ENCODE assay signal across 15 cellular contexts in genomic region chr7:32143271-32143670, GRCh38.
DNase-seq lines count a peak whose midpoint lies in the region; ATAC-seq and TF ChIP-seq lines count a peak whose summit lies in the region.
"Had no signal": no experiment of that assay in that cellular context is flagged by ENCODE, and none has a peak within 500 bp of the region (broad histone marks: within the 10 kb centered on the region; RNA-seq: fewer than 3 reads in every experiment).

No MANE protein-coding gene starts in this region.

- peak; percentile 3 for DNase-seq in AG08395 (ENCODE audit: low spot score)
- DNase-seq in M059J (ENCODE audit: low read depth), result peak; percentile 44
- DNase-seq in brain microvascular endothelial cell, result peak; percentile 57
- no peak for DNase-seq in trophoblast cell
- DNase-seq in stimulated activated CD4-positive, alpha-beta T cell treated with anti-CD3 and anti-CD28 coated beads, Interleukin-4, amount 100 ng/mL, for 24 hours, result no peak
- no peak for DNase-seq in NK-92 (lab: John Stamatoyannopoulos, UW; ENCODE audit: unreplicated experiment)
- DNase-seq: DMS 273 treated with DMSO at 0.1 percent for 48 hours; H9; NCI-H187; NCI-H526 treated with DMSO at 0.1 percent for 48 hours; NK-92 treated with Interleukin-12 subunit alpha and Interleukin-12 subunit beta, amount 100 ng/mL, for 24 hours; OCI-M1; SJCRH30 had no signal

- H2BK12ac ChIP-seq in trophoblast cell (ENCODE audit: low read length), result no peak overlapping the region

- peak overlapping the region; percentile 71 for H3K27ac ChIP-seq in brain microvascular endothelial cell
- H3K27ac ChIP-seq in trophoblast cell (ENCODE audit: low read depth, low read length), result no peak overlapping the region
- H3K27ac ChIP-seq: SJCRH30 had no signal

- no peaks in the 10 kb centered on the region for H3K79me2 ChIP-seq in trophoblast cell (ENCODE audit: control insufficient read depth, insufficient read depth, low read length, poor library complexity)

- no peak overlapping the region for H4K12ac ChIP-seq in trophoblast cell (ENCODE audit: low read depth, low read length)

- no peak overlapping the region for H3K4ac ChIP-seq in trophoblast cell (ENCODE audit: low read depth, low read length)

- no CpG with 5 or more reads among the region's 6 CpGs for WGBS in trophoblast cell (ENCODE audit: extremely low coverage, insufficient coverage, insufficient read length)

- no peaks in the 10 kb centered on the region for H3K4me1 ChIP-seq in trophoblast cell (ENCODE audit: control insufficient read depth in 1 of 2, insufficient read depth in 2 of 2, low read length in 2 of 2)

- no peak overlapping the region for H2AFZ ChIP-seq in trophoblast cell (ENCODE audit: insufficient read depth, low read length, poor library complexity)

- H3K14ac ChIP-seq in trophoblast cell (ENCODE audit: low read length), result no peak overlapping the region

- in situ Hi-C loops in brain microvascular endothelial cell (cut with HindIII; ENCODE audit: low pct_ligation_motif_present, low sequenced_read_pairs), result no loop called here

- H2AK5ac ChIP-seq in trophoblast cell (ENCODE audit: low read length), result no peak overlapping the region

- no peak overlapping the region for H3K4me2 ChIP-seq in trophoblast cell (ENCODE audit: low read length)

- no peak overlapping the region for H2BK120ac ChIP-seq in trophoblast cell (ENCODE audit: insufficient read depth, low read length, poor library complexity)

- ATAC-seq in GM21825 (IDR thresholded peaks at IDR 0.05; ENCODE audit: unreplicated experiment), result no peak
- no peak for ATAC-seq in HG03378 (IDR thresholded peaks at IDR 0.05; ENCODE audit: unreplicated experiment)

- H2BK5ac ChIP-seq in trophoblast cell (ENCODE audit: low read depth, low read length, poor library complexity), result no peak overlapping the region

- no peaks in the 10 kb centered on the region for H3K27me3 ChIP-seq in brain microvascular endothelial cell (replicated peaks)
- no peaks in the 10 kb centered on the region for H3K27me3 ChIP-seq in trophoblast cell (ENCODE audit: insufficient read depth, low read length)

- no peak overlapping the region for H4K91ac ChIP-seq in trophoblast cell (ENCODE audit: low read depth, low read length)

- H4K8ac ChIP-seq in trophoblast cell (ENCODE audit: low read depth, low read length), result no peak overlapping the region

- no peaks in the 10 kb centered on the region for H3K9me3 ChIP-seq in trophoblast cell (ENCODE audit: insufficient read depth, low read depth, low read length)
- H3K9me3 ChIP-seq: SJCRH30 had no signal

- H3K23ac ChIP-seq in trophoblast cell (ENCODE audit: low read length), result no peak overlapping the region

- H3K36me3 ChIP-seq in brain microvascular endothelial cell (replicated peaks) (no peaks in the 10 kb centered on the region), trophoblast cell (ENCODE audit: control insufficient read depth in 1 of 2, insufficient read depth in 2 of 2, low read length in 2 of 2) (no peaks in the 10 kb centered on the region)
- H3K36me3 ChIP-seq: SJCRH30 had no signal

- H3K4me3 ChIP-seq in brain microvascular endothelial cell (ENCODE audit: low read depth, low read length) (no peak overlapping the region), trophoblast cell (ENCODE audit: low read depth, low read length) (no peak overlapping the region)
- H3K4me3 ChIP-seq: SJCRH30 had no signal

- H3K18ac ChIP-seq in trophoblast cell (ENCODE audit: low read length), result no peak overlapping the region

- TF ChIP-seq CTCF in brain microvascular endothelial cell (IDR thresholded peaks at IDR 0.05; ENCODE audit: low read depth, low read length, missing control alignments), result no peak

- no peaks in the 10 kb centered on the region for H3K79me1 ChIP-seq in trophoblast cell (ENCODE audit: low read length)

- H3K9ac ChIP-seq in trophoblast cell (ENCODE audit: low read length), result peak overlapping the region; percentile 41

Comparison
In these comparisons a context has a peak if more than half of its experiments do, and no peak if none do; other contexts are left out.
1. DNase-seq: peak in AG08395 (single experiment), M059J (single experiment) and brain microvascular endothelial cell (single experiment); none in trophoblast cell (0 of 2), stimulated activated CD4-positive, alpha-beta T cell treated with anti-CD3 and anti-CD28 coated beads, Interleukin-4, amount 100 ng/mL, for 24 hours (single experiment) and NK-92 (single experiment).